1 cellular context compared by ENCODE assay signal in genomic region chr21:28635541-28635940, GRCh38.
TF ChIP-seq lines count a peak whose summit lies in the region.

No MANE protein-coding gene starts in this region.

TF ChIP-seq in SK-N-SH, 30 proteins besides CTCF, POLR2A, EP300 and RAD21 (continued from another document):
- no peak for TF ChIP-seq EZH2phosphoT487 (IDR thresholded peaks at IDR 0.05; ENCODE audit: borderline replicate concordance, low read depth)
- no peak for TF ChIP-seq RFX5 (IDR thresholded peaks at IDR 0.05; ENCODE audit: low read length)
